ENCODE assay signal across 1 cellular context in genomic region chr6:2988076-2988425, GRCh38.
TF ChIP-seq lines count a peak whose summit lies in the region.

No MANE protein-coding gene starts in this region.

TF ChIP-seq in GM12878, 131 proteins besides CTCF, POLR2A, EP300 and RAD21:
- TF ChIP-seq PAX5 (IDR thresholded peaks at IDR 0.05; ENCODE audit: borderline replicate concordance, low read depth, low read length) (0 out of 2 replicates have a peak, but pooled peaks have one; percentile 8), FOS (IDR thresholded peaks at IDR 0.05; ENCODE audit: borderline replicate concordance, extremely low read depth, insufficient read length) (no peak)
